ENCODE assay signal across 1 cellular context in the genomic region with DNA sequence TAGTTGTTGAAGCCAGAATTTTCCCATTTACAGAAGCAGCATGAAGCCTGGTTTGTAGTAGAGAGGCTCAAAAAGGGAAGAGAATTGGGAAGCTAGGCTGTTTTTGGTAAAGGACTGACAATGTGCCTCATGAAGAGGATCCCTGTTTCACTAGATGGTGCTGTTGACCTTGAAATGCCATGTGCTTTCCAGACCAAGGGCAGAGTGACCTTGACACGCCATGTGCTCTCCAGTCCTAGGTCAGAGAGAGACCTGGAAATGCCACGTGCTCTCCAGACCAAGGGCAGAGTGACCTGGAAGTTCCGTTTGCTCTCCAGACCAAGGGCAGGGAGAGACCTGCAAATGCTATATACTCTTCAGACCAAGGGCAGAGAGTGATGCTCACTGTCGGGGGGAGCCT.
TF ChIP-seq lines count a peak whose summit lies in the region.

No MANE protein-coding gene starts in this region.

TF ChIP-seq in HCT116, 20 proteins besides CTCF, POLR2A, EP300 and RAD21 (continued from another document):
- TF ChIP-seq, protein P1, sequence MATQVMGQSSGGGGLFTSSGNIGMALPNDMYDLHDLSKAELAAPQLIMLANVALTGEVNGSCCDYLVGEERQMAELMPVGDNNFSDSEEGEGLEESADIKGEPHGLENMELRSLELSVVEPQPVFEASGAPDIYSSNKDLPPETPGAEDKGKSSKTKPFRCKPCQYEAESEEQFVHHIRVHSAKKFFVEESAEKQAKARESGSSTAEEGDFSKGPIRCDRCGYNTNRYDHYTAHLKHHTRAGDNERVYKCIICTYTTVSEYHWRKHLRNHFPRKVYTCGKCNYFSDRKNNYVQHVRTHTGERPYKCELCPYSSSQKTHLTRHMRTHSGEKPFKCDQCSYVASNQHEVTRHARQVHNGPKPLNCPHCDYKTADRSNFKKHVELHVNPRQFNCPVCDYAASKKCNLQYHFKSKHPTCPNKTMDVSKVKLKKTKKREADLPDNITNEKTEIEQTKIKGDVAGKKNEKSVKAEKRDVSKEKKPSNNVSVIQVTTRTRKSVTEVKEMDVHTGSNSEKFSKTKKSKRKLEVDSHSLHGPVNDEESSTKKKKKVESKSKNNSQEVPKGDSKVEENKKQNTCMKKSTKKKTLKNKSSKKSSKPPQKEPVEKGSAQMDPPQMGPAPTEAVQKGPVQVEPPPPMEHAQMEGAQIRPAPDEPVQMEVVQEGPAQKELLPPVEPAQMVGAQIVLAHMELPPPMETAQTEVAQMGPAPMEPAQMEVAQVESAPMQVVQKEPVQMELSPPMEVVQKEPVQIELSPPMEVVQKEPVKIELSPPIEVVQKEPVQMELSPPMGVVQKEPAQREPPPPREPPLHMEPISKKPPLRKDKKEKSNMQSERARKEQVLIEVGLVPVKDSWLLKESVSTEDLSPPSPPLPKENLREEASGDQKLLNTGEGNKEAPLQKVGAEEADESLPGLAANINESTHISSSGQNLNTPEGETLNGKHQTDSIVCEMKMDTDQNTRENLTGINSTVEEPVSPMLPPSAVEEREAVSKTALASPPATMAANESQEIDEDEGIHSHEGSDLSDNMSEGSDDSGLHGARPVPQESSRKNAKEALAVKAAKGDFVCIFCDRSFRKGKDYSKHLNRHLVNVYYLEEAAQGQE (IDR thresholded peaks at IDR 0.05; ENCODE audit: low read depth) = no peak
- no peak for TF ChIP-seq YY1 (IDR thresholded peaks at IDR 0.05; ENCODE audit: extremely low read depth, insufficient replicate concordance, low read depth, low read length)
- no peak for TF ChIP-seq POLR2AphosphoS5 (IDR thresholded peaks at IDR 0.05; ENCODE audit: low read depth, low read length)
- no peak for TF ChIP-seq ELF1 (IDR thresholded peaks at IDR 0.05; ENCODE audit: borderline replicate concordance, low read depth)
- TF ChIP-seq SIN3A (IDR thresholded peaks at IDR 0.05; ENCODE audit: low read depth) = no peak
- TF ChIP-seq, protein P2, sequence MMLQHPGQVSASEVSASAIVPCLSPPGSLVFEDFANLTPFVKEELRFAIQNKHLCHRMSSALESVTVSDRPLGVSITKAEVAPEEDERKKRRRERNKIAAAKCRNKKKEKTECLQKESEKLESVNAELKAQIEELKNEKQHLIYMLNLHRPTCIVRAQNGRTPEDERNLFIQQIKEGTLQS (IDR thresholded peaks at IDR 0.05) = no peak
- TF ChIP-seq TCF7L2 (IDR thresholded peaks at IDR 0.05; ENCODE audit: borderline replicate concordance, extremely low read depth, insufficient read depth, insufficient read length) = no peak
- TF ChIP-seq FOSL1 (IDR thresholded peaks at IDR 0.05; ENCODE audit: low read depth) = no peak
- no peak for TF ChIP-seq CBX3 (IDR thresholded peaks at IDR 0.05; ENCODE audit: low read depth)
